In the genomic region with DNA sequence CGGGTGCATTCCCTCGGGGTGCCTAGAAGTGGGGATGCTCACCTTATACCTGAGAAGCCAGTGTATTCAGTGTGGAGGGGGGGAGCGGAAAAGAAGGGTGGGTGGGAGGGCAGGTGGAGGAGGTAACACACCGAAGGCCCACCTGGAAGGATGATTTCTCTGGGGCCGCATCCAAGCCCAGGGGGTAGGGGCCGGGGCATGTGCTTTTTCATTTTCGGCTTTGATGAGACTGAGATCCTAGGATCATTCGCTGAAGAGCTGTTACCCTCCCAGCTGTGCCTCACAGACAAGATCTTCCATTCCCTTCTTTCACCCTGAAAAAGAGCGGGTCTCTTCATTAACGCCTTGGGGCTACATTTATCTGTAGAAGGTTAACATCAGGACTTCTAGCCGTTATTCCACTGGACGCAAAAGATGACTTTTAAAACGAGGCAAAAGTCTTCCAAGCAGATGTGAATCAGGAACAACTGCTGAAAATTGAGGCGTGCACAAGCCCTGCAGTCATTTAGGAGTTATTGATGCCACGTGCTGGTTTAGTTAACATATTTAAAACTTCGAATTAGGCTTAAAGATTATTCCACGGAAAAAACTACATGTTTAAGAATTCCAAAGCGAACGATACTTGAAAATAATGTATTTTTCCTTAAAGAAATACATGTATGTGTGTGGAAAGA, we compare ENCODE assay signal across 8 cellular contexts. TPM values are rescaled to one million over a fixed set of nuclear protein-coding genes. Genes with fewer than 3 reads are reported as not detected.
DNase-seq lines count a peak whose midpoint lies in the region; ATAC-seq, FAIRE-seq and TF ChIP-seq lines count a peak whose summit lies in the region.

No MANE protein-coding gene starts in this region.

- H3K9me3 Mint-ChIP-seq in chondrocyte (ENCODE audit: low read depth) (no peaks in the 10 kb centered on the region), natural killer cell (no peaks in the 10 kb centered on the region)

- FAIRE-seq in HTR-8/SVneo (lab: Jason Lieb, UNC) (no peak), RCC 7860 (lab: Jason Lieb, UNC) (no peak)

- H3K4me3 Mint-ChIP-seq in chondrocyte (ENCODE audit: unreplicated experiment) (peak overlapping the region; percentile 73), natural killer cell (peak overlapping the region; percentile 76)

- DNase-seq in BE2C: no peak
- peak; percentile 14 for DNase-seq in HTR-8/SVneo (ENCODE audit: insufficient read length, low spot score)
- DNase-seq in chondrocyte (ENCODE audit: low spot score): no peak
- DNase-seq in natural killer cell: no peak
- no peak for DNase-seq in erythroblast (lab: John Stamatoyannopoulos, UW)
- no peak for DNase-seq in COLO668 (lab: John Stamatoyannopoulos, UW; ENCODE audit: unreplicated experiment)
- DNase-seq in RCC 7860 (ENCODE audit: low spot score): no peak

- peaks cover 61% of the 10 kb centered on the region for H3K4me1 Mint-ChIP-seq in chondrocyte (ENCODE audit: low read depth)
- H3K4me1 Mint-ChIP-seq in natural killer cell: peaks cover 7 to 10% of the 10 kb centered on the region in 2 donors

- H3K9me3 ChIP-seq in BE2C: no peaks in the 10 kb centered on the region

- H3K27me3 ChIP-seq in BE2C: peaks cover 13% of the 10 kb centered on the region

- ATAC-seq in natural killer cell (no peak), GM18861 (IDR thresholded peaks at IDR 0.05; ENCODE audit: unreplicated experiment) (no peak)

- H3K27ac Mint-ChIP-seq in chondrocyte (ENCODE audit: unreplicated experiment) (peak overlapping the region; percentile 70), natural killer cell (peak overlapping the region in 1 of 2 donors; percentile 53)

- peak overlapping the region; percentile 69 for H3K4me3 ChIP-seq in BE2C (ENCODE audit: low read depth, low read length)

- no peaks in the 10 kb centered on the region for H3K36me3 ChIP-seq in BE2C

- no peaks in the 10 kb centered on the region for H3K4me1 ChIP-seq in BE2C

- TF ChIP-seq CTCF in BE2C (IDR thresholded peaks at IDR 0.05; ENCODE audit: low read depth, low read length): no peak
- TF ChIP-seq CTCF in chondrocyte (IDR thresholded peaks at IDR 0.05): no peak
- no peak for TF ChIP-seq CTCF in natural killer cell (IDR thresholded peaks at IDR 0.05)

- intact Hi-C loops in natural killer cell (cut with micrococcal nuclease): no loop called here

- H3K36me3 Mint-ChIP-seq in chondrocyte (ENCODE audit: low read depth): peaks cover 1% of the 10 kb centered on the region
- no peaks in the 10 kb centered on the region for H3K36me3 Mint-ChIP-seq in natural killer cell

- no peak for TF ChIP-seq POLR2A in erythroblast (IDR thresholded peaks at IDR 0.05; ENCODE audit: low read length)

- H3K27me3 Mint-ChIP-seq in chondrocyte (ENCODE audit: low read depth) (no peaks in the 10 kb centered on the region), natural killer cell (ENCODE audit: low read depth in 2 of 2) (peaks cover 22 to 28% of the 10 kb centered on the region in 2 donors)

RNA-seq across cellular contexts. Expression of gene LMO7, which starts 1.1 kb away (rescaled TPM):
- 9.9 TPM for polyA plus RNA-seq in BE2C (2012; ENCODE audit: insufficient read depth, insufficient read length, low read depth)
- total RNA-seq in chondrocyte: 199 to 335 TPM (median 201 TPM) in 3 replicates
- total RNA-seq in natural killer cell: 10 to 100 TPM in 1 of 3 donors, 1 to 10 TPM in 2; 5.5 to 10.4 (median 7.9) TPM

Comparison
In these comparisons a context has a peak if more than half of its experiments do, and no peak if none do; other contexts are left out.
1. RNA of gene LMO7, which starts 1.1 kb away (total RNA-seq): 199 to 335 TPM in chondrocyte; 5.5 to 10.4 TPM in natural killer cell; every median in the first group is over 10 times any median in the second.